ENCODE assay signal across 21 cellular contexts in genomic region chr20:24891546-24892393, GRCh38. TPM values are rescaled to one million over a fixed set of nuclear protein-coding genes. Genes with fewer than 3 reads are reported as not detected.
A peak's percentile ranks its signal among the peaks of the same experiment; 100 is the strongest.
DNase-seq lines count a peak whose midpoint lies in the region; ATAC-seq, FAIRE-seq and TF ChIP-seq lines count a peak whose summit lies in the region.
"Had no signal": no experiment of that assay in that cellular context is flagged by ENCODE, and none has a peak within 500 bp of the region (broad histone marks: within the 10 kb centered on the region; RNA-seq: fewer than 3 reads in every experiment).

No MANE protein-coding gene starts in this region.

- intact Hi-C loops in Panc1 (cut with micrococcal nuclease; ENCODE audit: unreplicated experiment), result no loop called here

- H3K27me3 ChIP-seq in Panc1 (ENCODE audit: control insufficient read depth, insufficient read depth, low read length) (peaks cover 2% of the 10 kb centered on the region), osteoblast (ENCODE audit: insufficient read depth, low read length) (peaks cover 12% of the 10 kb centered on the region)
- H3K27me3 ChIP-seq: MG63, SJSA1 had no signal

- H3K4me3 ChIP-seq in Panc1 (ENCODE audit: low read depth in 2 of 2, low read length in 2 of 2) (no peak overlapping the region), osteoblast (ENCODE audit: insufficient read depth, low read length) (no peak overlapping the region)
- H3K4me3 ChIP-seq: MG63, PC-9, SJSA1 had no signal

- H3K4me2 ChIP-seq in osteoblast (ENCODE audit: insufficient read depth, low read length), result no peak overlapping the region
- H3K4me2 ChIP-seq: PC-9 had no signal

- no TSS peak for BruUV-seq in Panc1 (replicated peaks; lab: Mats Ljungman, UMichigan)

- FAIRE-seq in D721Med (lab: Jason Lieb, UNC), result no peak

- no peak for TF ChIP-seq CTCF in D721Med (IDR thresholded peaks at IDR 0.05; ENCODE audit: insufficient read depth, missing control alignments)
- TF ChIP-seq CTCF in GM13976 (IDR thresholded peaks at IDR 0.05; ENCODE audit: borderline replicate concordance, control extremely low read depth, extremely low read depth, insufficient read depth, missing control alignments), result no peak
- TF ChIP-seq CTCF in Panc1 (IDR thresholded peaks at IDR 0.05), result no peak
- no peak for TF ChIP-seq CTCF in osteoblast (IDR thresholded peaks at IDR 0.05; ENCODE audit: extremely low read depth, low read depth, low read length)

- no peaks in the 10 kb centered on the region for H3K4me1 ChIP-seq in Panc1 (ENCODE audit: control insufficient read depth, insufficient read depth, low read length)
- no peaks in the 10 kb centered on the region for H3K4me1 ChIP-seq in osteoblast (ENCODE audit: insufficient read depth, low read length)
- H3K4me1 ChIP-seq: SJSA1 had no signal

- H3K27ac ChIP-seq in Panc1 (ENCODE audit: low read length), result no peak overlapping the region
- no peak overlapping the region for H3K27ac ChIP-seq in osteoblast (ENCODE audit: low read depth, low read length)
- H3K27ac ChIP-seq: PC-9, SJSA1 had no signal

- 0 out of 2 replicates have a peak, but pooled peaks have one; percentile 38 for ATAC-seq in Panc1
- ATAC-seq in GM21825 (IDR thresholded peaks at IDR 0.05; ENCODE audit: unreplicated experiment), result no peak
- ATAC-seq in GM18519 (IDR thresholded peaks at IDR 0.05; ENCODE audit: low FRiP score, unreplicated experiment), result no peak
- ATAC-seq: HCT116 had no signal

- CTCF ChIA-PET in Panc1 (lab: Charles Lee), result no interaction called here

- POLR2A ChIA-PET in Panc1 (lab: Charles Lee), result no interaction called here

- H3K36me3 ChIP-seq in Panc1 (ENCODE audit: control insufficient read depth, insufficient read depth, low read length) (no peaks in the 10 kb centered on the region), osteoblast (ENCODE audit: insufficient read depth, low read length) (no peaks in the 10 kb centered on the region)
- H3K36me3 ChIP-seq: MG63, SJSA1 had no signal

- no peaks in the 10 kb centered on the region for H3K9me3 ChIP-seq in Panc1 (ENCODE audit: control insufficient read depth, insufficient read depth, low read depth, low read length)
- H3K9me3 ChIP-seq in osteoblast (ENCODE audit: low read depth, low read length), result no peaks in the 10 kb centered on the region
- H3K9me3 ChIP-seq: MG63, SJSA1 had no signal

- DNase-seq in D721Med (ENCODE audit: insufficient read length, low spot score) (peak; percentile 71), GM13976 (ENCODE audit: low spot score) (peak; percentile 32), Panc1 (ENCODE audit: low read depth, low spot score) (no peak), osteoblast (ENCODE audit: insufficient read length, low spot score, missing footprints) (peak; percentile 34), NCI-H187 (lab: John Stamatoyannopoulos, UW) (no peak)
- DNase-seq: C1 segment of cervical spinal cord; CD8-positive, alpha-beta memory T cell; DMS79 treated with DMSO at 0.1 percent for 48 hours; Kasumi-1; MG63; NCI-H1092 treated with DMSO at 0.1 percent for 48 hours; NCI-H146; NCI-H2081; NCI-H2171 treated with DMSO at 0.1 percent for 48 hours; NCI-H446; NCI-H774 had no signal

- H2AFZ ChIP-seq in osteoblast (ENCODE audit: low read length), result no peak overlapping the region
- H2AFZ ChIP-seq: PC-9 had no signal

- H4K20me1 ChIP-seq in osteoblast (ENCODE audit: insufficient read depth, low read length), result no peaks in the 10 kb centered on the region

- in situ Hi-C loops in GM13976 (cut with MboI; ENCODE audit: low sequenced_read_pairs, unreplicated experiment), result no loop called here
- in situ Hi-C loops in Panc1 (cut with HindIII; ENCODE audit: low pct_unique_long_range_greater_than_20kb, low sequenced_read_pairs), result no loop called here

- no peaks in the 10 kb centered on the region for H3K79me2 ChIP-seq in osteoblast (ENCODE audit: insufficient read depth, low read length)

RNA-seq across cellular contexts. Expression of gene CST7, which starts 57.3 kb away (rescaled TPM):
- total RNA-seq in Panc1 (2021; ENCODE audit: unreplicated experiment), result not detected
- not detected for polyA plus RNA-seq in Panc1 (2012; ENCODE audit: insufficient read length)
- total RNA-seq in osteoblast, result not detected in 2 replicates
- total RNA-seq: PC-9, SJSA1 had no signal

Comparison
In these comparisons a context has a peak if more than half of its experiments do, and no peak if none do; other contexts are left out.
1. DNase-seq: peak in D721Med (single experiment), GM13976 (single experiment) and osteoblast (single experiment); none in Panc1 (single experiment) and NCI-H187 (0 of 2).